Comparison of ENCODE assay signal across 15 cellular contexts in the genomic region with DNA sequence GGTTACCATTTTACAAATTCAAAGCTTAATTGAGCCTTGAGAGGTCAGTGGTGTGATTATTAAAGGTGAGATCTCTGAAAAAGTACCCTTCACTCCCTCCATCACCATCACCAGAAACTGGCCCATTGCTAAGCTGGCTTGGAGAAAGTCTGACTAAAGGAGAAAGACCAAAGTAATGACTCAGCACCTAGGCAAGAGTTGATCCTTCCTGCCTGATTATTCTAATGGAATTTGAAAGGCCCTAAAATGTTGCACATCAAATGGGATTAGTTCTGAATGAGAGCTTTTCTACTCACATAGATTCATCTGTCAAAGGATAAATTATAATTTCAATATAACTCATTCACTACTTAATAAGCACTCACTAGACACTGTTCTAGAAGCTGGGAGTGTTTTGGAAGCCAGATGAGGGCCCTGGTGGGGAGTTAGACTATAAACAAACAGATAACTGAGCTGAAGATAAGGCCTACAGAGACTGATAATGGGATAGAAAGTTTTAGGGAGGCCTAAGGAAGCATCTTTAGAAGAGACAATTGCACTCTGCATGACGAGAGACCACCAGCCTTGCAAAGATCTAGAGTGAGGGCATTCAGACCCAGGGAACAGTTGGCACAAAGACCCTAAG.
DNase-seq lines count a peak whose midpoint lies in the region; ATAC-seq and TF ChIP-seq lines count a peak whose summit lies in the region.
"Had no signal": no experiment of that assay in that cellular context is flagged by ENCODE, and none has a peak within 500 bp of the region (broad histone marks: within the 10 kb centered on the region; RNA-seq: fewer than 3 reads in every experiment).

No MANE protein-coding gene starts in this region.

- H3K4me3 ChIP-seq in MG63 (no peak overlapping the region), psoas muscle (no peak overlapping the region)

- intact Hi-C loops in psoas muscle (cut with DNase I) = no loop called here

- TF ChIP-seq CTCF in psoas muscle (IDR thresholded peaks at IDR 0.05) (no peak), GM10248 (IDR thresholded peaks at IDR 0.05; ENCODE audit: control extremely low read depth, extremely low read depth, low read depth, missing control alignments) (no peak)

- CTCF ChIA-PET in GM10248 (lab: Yijun Ruan, JAX) = interaction anchor here (1.0 to 2.6 kb wide), 11 partner anchors 10 to 830 kb away, joined by 3 to 12 read pairs (median 4); no protein-coding TSS in a partner anchor

- no peak overlapping the region for H3K27ac Mint-ChIP-seq in T-helper 17 cell
- H3K27ac Mint-ChIP-seq: nephron progenitor cell, type B pancreatic cell had no signal

- no peaks in the 10 kb centered on the region for H3K27me3 Mint-ChIP-seq in T-helper 17 cell

- H3K36me3 Mint-ChIP-seq in T-helper 17 cell (ENCODE audit: low read depth) = peaks cover 5% of the 10 kb centered on the region

- H3K9me3 ChIP-seq in MG63 = no peaks in the 10 kb centered on the region
- no peaks in the 10 kb centered on the region for H3K9me3 ChIP-seq in psoas muscle
- no peaks in the 10 kb centered on the region for H3K9me3 ChIP-seq in T-helper 17 cell (ENCODE audit: control insufficient read depth, low read length, poor library complexity, severe bottlenecking)

- peaks cover 5% of the 10 kb centered on the region for H3K4me1 Mint-ChIP-seq in T-helper 17 cell

- WGBS in psoas muscle, 3 donors = 91 to 100% (median 96%) methylated on average over 1 of the region's 1 CpG

- H3K27ac ChIP-seq in psoas muscle = peak overlapping the region; percentile 75

- DNase-seq in COLO829 (ENCODE audit: low spot score) (peak; percentile 9), MG63 (peak; percentile 14), psoas muscle (no peak), globus pallidus (ENCODE audit: low spot score) (no peak), GM10248 (ENCODE audit: extremely low spot score) (no peak), T-helper 17 cell (no peak)
- DNase-seq: activated T-cell treated with anti-CD3 and anti-CD28 coated beads, Interleukin-2, amount 50 U/mL, for 48 hours; DMS53; H7; NCI-H1417 treated with DMSO at 0.1 percent for 48 hours; nephron progenitor cell; stimulated activated CD4-positive, alpha-beta T cell treated with anti-CD3 and anti-CD28 coated beads, Interleukin-4, amount 100 ng/mL, for 4 hours had no signal

- H3K36me3 ChIP-seq in MG63 = peaks cover 12% of the 10 kb centered on the region
- peaks cover 0 to 13% of the 10 kb centered on the region in 2 donors for H3K36me3 ChIP-seq in psoas muscle (ENCODE audit: insufficient read depth in 1 of 2, low read depth in 1 of 2)

- H3K27me3 ChIP-seq in MG63 = no peaks in the 10 kb centered on the region
- H3K27me3 ChIP-seq in psoas muscle (ENCODE audit: insufficient read depth in 3 of 3, low read length in 2 of 3) = no peaks in the 10 kb centered on the region

- POLR2A ChIA-PET in GM10248 (lab: Yijun Ruan, JAX) = no interaction called here

- H3K4me1 ChIP-seq in psoas muscle = peaks cover 75% of the 10 kb centered on the region

- H3K4me3 Mint-ChIP-seq in T-helper 17 cell = no peak overlapping the region
- H3K4me3 Mint-ChIP-seq: nephron progenitor cell, type B pancreatic cell had no signal

- ATAC-seq in esophagus mucosa = peak; percentile 33
- no peak for ATAC-seq in psoas muscle
- ATAC-seq in T-helper 17 cell = no peak
- ATAC-seq in HG03469 (IDR thresholded peaks at IDR 0.05; ENCODE audit: unreplicated experiment) = no peak

Comparison
In these comparisons a context has a peak if more than half of its experiments do, and no peak if none do; other contexts are left out.
1. DNase-seq: peak in COLO829 (single experiment) and MG63 (single experiment); none in psoas muscle (0 of 2), globus pallidus (single experiment), GM10248 (single experiment) and T-helper 17 cell (0 of 3).